8 cellular contexts compared by ENCODE assay signal in the genomic region with DNA sequence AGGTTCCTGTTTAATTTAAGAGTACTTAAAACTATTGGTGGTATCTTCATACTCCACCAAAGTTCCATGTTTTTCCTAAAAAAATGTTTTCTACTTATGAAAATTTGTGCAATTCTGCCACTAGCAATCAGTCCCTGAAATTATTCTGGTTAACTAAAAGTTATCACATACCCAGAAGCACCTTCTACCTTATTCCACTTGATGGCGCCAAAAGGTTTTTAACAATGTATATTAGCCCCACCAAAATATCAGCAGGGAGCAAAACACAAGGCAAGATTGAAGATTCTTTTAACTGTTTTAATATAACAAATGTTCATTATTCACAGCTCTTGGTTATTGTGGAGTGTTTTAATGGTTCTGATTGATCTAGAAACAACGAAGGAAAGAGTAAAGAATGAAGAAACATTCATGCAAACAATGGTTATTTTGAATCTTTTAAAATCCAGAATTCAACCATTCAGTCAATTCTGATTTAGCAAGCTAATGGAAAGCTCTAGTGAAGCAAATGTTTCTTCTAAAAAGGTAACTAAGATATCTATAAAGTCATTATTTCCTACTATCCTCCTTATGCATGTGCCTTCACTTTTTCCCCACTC.
DNase-seq lines count a peak whose midpoint lies in the region; ATAC-seq and TF ChIP-seq lines count a peak whose summit lies in the region.

No MANE protein-coding gene starts in this region.

- peak; percentile 68 for TF ChIP-seq CTCF in epithelial cell of esophagus (IDR thresholded peaks at IDR 0.05; ENCODE audit: insufficient read depth, low read depth, low read length, missing control alignments)

- no peak overlapping the region for H3K4me3 Mint-ChIP-seq in activated T-cell treated with anti-CD3 and anti-CD28 coated beads, Interleukin-2, amount 50 U/mL, for 4 hours

- H3K4me3 ChIP-seq in epithelial cell of esophagus (ENCODE audit: low read length) = no peak overlapping the region

- H3K36me3 Mint-ChIP-seq in activated T-cell treated with anti-CD3 and anti-CD28 coated beads, Interleukin-2, amount 50 U/mL, for 4 hours (ENCODE audit: insufficient read depth) = no peaks in the 10 kb centered on the region

- peak; percentile 65 to 72 for ATAC-seq in activated T-cell treated with anti-CD3 and anti-CD28 coated beads, Interleukin-2, amount 50 U/mL, for 4 hours
- ATAC-seq in GM21447 (IDR thresholded peaks at IDR 0.05; ENCODE audit: unreplicated experiment) = peak; percentile 80
- ATAC-seq in HG03095 (IDR thresholded peaks at IDR 0.05; ENCODE audit: unreplicated experiment) = no peak

- DNase-seq in activated T-cell treated with anti-CD3 and anti-CD28 coated beads, Interleukin-2, amount 50 U/mL, for 4 hours = no peak
- DNase-seq in activated T-cell treated with anti-CD3 and anti-CD28 coated beads for 4 hours = no peak
- peak; percentile 52 for DNase-seq in LoVo (ENCODE audit: low spot score)
- DNase-seq in SKM-1 (lab: John Stamatoyannopoulos, UW; ENCODE audit: unreplicated experiment) = peak; percentile 46
- DNase-seq in epithelial cell of esophagus (ENCODE audit: low read depth) = peak; percentile 54
- peak; percentile 75 for DNase-seq in myocyte (ENCODE audit: low read depth)

- H3K27me3 Mint-ChIP-seq in activated T-cell treated with anti-CD3 and anti-CD28 coated beads, Interleukin-2, amount 50 U/mL, for 4 hours (ENCODE audit: low read depth) = peaks cover 8% of the 10 kb centered on the region

- H3K9me3 Mint-ChIP-seq in activated T-cell treated with anti-CD3 and anti-CD28 coated beads, Interleukin-2, amount 50 U/mL, for 4 hours = no peaks in the 10 kb centered on the region

- H3K4me1 Mint-ChIP-seq in activated T-cell treated with anti-CD3 and anti-CD28 coated beads, Interleukin-2, amount 50 U/mL, for 4 hours (ENCODE audit: low read depth) = no peaks in the 10 kb centered on the region

Comparison
In these comparisons a context has a peak if more than half of its experiments do, and no peak if none do; other contexts are left out.
1. DNase-seq: peak in LoVo (single experiment), SKM-1 (single experiment), epithelial cell of esophagus (single experiment) and myocyte (single experiment); none in activated T-cell treated with anti-CD3 and anti-CD28 coated beads, Interleukin-2, amount 50 U/mL, for 4 hours (single experiment) and activated T-cell treated with anti-CD3 and anti-CD28 coated beads for 4 hours (single experiment).